ENCODE assay signal across 11 cellular contexts in the genomic region with DNA sequence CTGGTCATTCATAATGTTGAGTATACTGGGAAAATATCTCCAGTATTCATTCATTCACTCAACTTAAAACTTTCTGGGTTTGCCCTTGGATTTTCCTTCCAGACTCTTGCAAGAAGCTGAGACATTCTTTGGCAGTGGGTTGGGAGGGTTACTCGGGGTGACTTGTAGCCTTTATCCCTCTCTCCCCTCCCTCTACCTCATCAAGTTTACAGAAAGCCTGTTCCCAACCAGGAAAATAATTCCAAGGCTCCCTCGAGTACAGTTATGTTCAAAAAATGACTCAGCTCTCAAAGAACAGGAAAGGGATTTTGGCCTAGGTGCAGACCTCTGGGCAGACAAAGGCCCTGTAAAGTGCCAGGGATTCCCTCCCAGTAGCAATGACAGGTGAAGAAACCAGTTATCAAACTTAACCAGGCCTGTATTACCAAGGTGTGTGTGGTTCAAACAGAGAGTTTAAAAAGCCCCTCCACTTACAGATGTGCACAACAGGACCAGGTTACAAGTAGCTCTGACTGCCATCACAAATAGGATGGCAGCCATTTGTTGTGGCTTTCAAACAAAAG. TPM values are rescaled to one million over a fixed set of nuclear protein-coding genes. Genes with fewer than 3 reads are reported as not detected.
A peak's percentile ranks its signal among the peaks of the same experiment; 100 is the strongest.
DNase-seq lines count a peak whose midpoint lies in the region; ATAC-seq and TF ChIP-seq lines count a peak whose summit lies in the region.
"Had no signal": no experiment of that assay in that cellular context is flagged by ENCODE, and none has a peak within 500 bp of the region (broad histone marks: within the 10 kb centered on the region; RNA-seq: fewer than 3 reads in every experiment).

No MANE protein-coding gene starts in this region.

- H3K27me3 Mint-ChIP-seq in activated naive CD8-positive, alpha-beta T cell treated with anti-CD3 and anti-CD28 coated beads, Interleukin-2, amount 10 ng/mL, durations not matched to agents 7 days and 5 days: no peaks in the 10 kb centered on the region

- POLR2A ChIA-PET in activated naive CD8-positive, alpha-beta T cell treated with anti-CD3 and anti-CD28 coated beads, Interleukin-2, amount 10 ng/mL, durations not matched to agents 7 days and 5 days (lab: Charles Lee): no interaction called here

- 30 to 48% (median 38%) methylated on average over 2 of the region's 2 CpGs for WGBS in heart left ventricle, 4 donors
- WGBS in spleen, 5 donors: 60 to 77% (median 64%) methylated on average over 2 of the region's 2 CpGs

- H3K9me3 Mint-ChIP-seq in activated naive CD8-positive, alpha-beta T cell treated with anti-CD3 and anti-CD28 coated beads, Interleukin-2, amount 10 ng/mL, durations not matched to agents 7 days and 5 days: no peaks in the 10 kb centered on the region

- peak overlapping the region in 11 of 12 donors; percentile 2 to 74 (median 49) for H3K27ac ChIP-seq in heart left ventricle
- peak overlapping the region in 5 of 8 donors; percentile 33 to 64 (median 42) for H3K27ac ChIP-seq in spleen

- H3K36me3 ChIP-seq in heart left ventricle (peaks cover 0 to 91% (median 56%) of the 10 kb centered on the region in 9 donors), spleen (peaks cover 0 to 89% (median 57%) of the 10 kb centered on the region in 6 donors)

- intact Hi-C loops in heart left ventricle (cut with DNase I): loop anchor here in 4 of 10 donors (5.0 kb wide), 3 partner anchors 33 to 43 kb away; partner anchors contain the start of gene SDCBP2 (in 2 of the 4)
- intact Hi-C loops in spleen (cut with DNase I; ENCODE audit: low total_unique reads): no loop called here

- TF ChIP-seq CTCF in heart left ventricle (IDR thresholded peaks at IDR 0.05) (no peak), spleen (IDR thresholded peaks at IDR 0.05 in 8 of 11, conservative IDR thresholded peaks at IDR 0.05 in 3 of 11) (no peak)

- DNase-seq in GM03348 (ENCODE audit: low spot score) (peak; percentile 33), heart left ventricle (no peak), spleen (no peak)
- DNase-seq in activated naive CD8-positive, alpha-beta T cell treated with anti-CD3 and anti-CD28 coated beads, Interleukin-2, amount 10 ng/mL, durations not matched to agents 7 days and 5 days: no peak
- DNase-seq: activated T-cell treated with anti-CD3 and anti-CD28 coated beads for 4 hours; NCI-H2081; stimulated activated CD4-positive, alpha-beta T cell treated with anti-CD3 and anti-CD28 coated beads, Interleukin-1b, Interleukin-23, amount 100 ng/mL, for 48 hours had no signal

- H3K4me3 Mint-ChIP-seq in activated naive CD8-positive, alpha-beta T cell treated with anti-CD3 and anti-CD28 coated beads, Interleukin-2, amount 10 ng/mL, durations not matched to agents 7 days and 5 days: no peak overlapping the region

- H3K9me3 ChIP-seq in heart left ventricle (no peaks in the 10 kb centered on the region), spleen (no peaks in the 10 kb centered on the region)

- ATAC-seq in activated naive CD8-positive, alpha-beta T cell treated with anti-CD3 and anti-CD28 coated beads, Interleukin-2, amount 10 ng/mL, durations not matched to agents 7 days and 5 days (ENCODE audit: low read depth): no peak
- ATAC-seq in heart left ventricle: peak; percentile 21 to 75 (median 48)
- no peak for ATAC-seq in esophagus mucosa
- ATAC-seq in GM21390 (IDR thresholded peaks at IDR 0.05; ENCODE audit: unreplicated experiment): no peak
- no peak for ATAC-seq in activated CD4-positive, CD25-positive, alpha-beta regulatory T cell treated with anti-CD3 and anti-CD28 coated beads, Interleukin-2, amount 50 U/mL, for 24 hours
- ATAC-seq in HG02623 (IDR thresholded peaks at IDR 0.05; ENCODE audit: unreplicated experiment): no peak

- no peaks in the 10 kb centered on the region for H3K27me3 ChIP-seq in heart left ventricle
- no peaks in the 10 kb centered on the region for H3K27me3 ChIP-seq in spleen (replicated peaks in 1 of 7)

- peak overlapping the region; percentile 51 for H3K27ac Mint-ChIP-seq in activated naive CD8-positive, alpha-beta T cell treated with anti-CD3 and anti-CD28 coated beads, Interleukin-2, amount 10 ng/mL, durations not matched to agents 7 days and 5 days

- no peak overlapping the region for H3K4me3 ChIP-seq in heart left ventricle
- no peak overlapping the region for H3K4me3 ChIP-seq in spleen

- peaks cover 6 to 60% (median 47%) of the 10 kb centered on the region in 12 donors for H3K4me1 ChIP-seq in heart left ventricle
- H3K4me1 ChIP-seq in spleen: peaks cover 24 to 70% (median 53%) of the 10 kb centered on the region in 6 donors

- no peak for TF ChIP-seq POLR2A in heart left ventricle (IDR thresholded peaks at IDR 0.05)
- no peak for TF ChIP-seq POLR2A in spleen (IDR thresholded peaks at IDR 0.05)

- peaks cover 51% of the 10 kb centered on the region for H3K36me3 Mint-ChIP-seq in activated naive CD8-positive, alpha-beta T cell treated with anti-CD3 and anti-CD28 coated beads, Interleukin-2, amount 10 ng/mL, durations not matched to agents 7 days and 5 days

- peaks cover 49% of the 10 kb centered on the region for H3K4me1 Mint-ChIP-seq in activated naive CD8-positive, alpha-beta T cell treated with anti-CD3 and anti-CD28 coated beads, Interleukin-2, amount 10 ng/mL, durations not matched to agents 7 days and 5 days

RNA-seq across cellular contexts. Expression of gene FKBP1A, which starts 22.2 kb away (rescaled TPM):
- 100 to 1,000 TPM; 231 to 234 TPM for total RNA-seq in activated naive CD8-positive, alpha-beta T cell treated with anti-CD3 and anti-CD28 coated beads, Interleukin-2, amount 10 ng/mL, durations not matched to agents 7 days and 5 days
- total RNA-seq in heart left ventricle: 100 to 1,000 TPM in 8 of 9 donors, 10 to 100 TPM in 1; 71.3 to 316 (median 144) TPM
- 100 to 1,000 TPM in 1 of 2 donors, 10 to 100 TPM in 1; 89.6 to 401 TPM for polyA plus RNA-seq in heart left ventricle
- total RNA-seq in spleen: 100 to 1,000 TPM; 167 to 338 (median 260) TPM
- polyA plus RNA-seq in spleen: 100 to 1,000 TPM; 135 to 286 (median 209) TPM
- total RNA-seq in esophagus mucosa: 164 TPM

RNA-seq across cellular contexts. Expression of gene SDCBP2, which starts 41.7 kb away (rescaled TPM):
- total RNA-seq in activated naive CD8-positive, alpha-beta T cell treated with anti-CD3 and anti-CD28 coated beads, Interleukin-2, amount 10 ng/mL, durations not matched to agents 7 days and 5 days: 1 to 10 TPM; 3.7 to 5.1 TPM
- total RNA-seq in heart left ventricle (1 to 10 TPM in 8 of 9 donors, under 1 TPM in 1; 0.65 to 4.2 (median 2.1) TPM), spleen (1 to 10 TPM; 2.1 to 7.1 (median 3.5) TPM), esophagus mucosa (107 TPM)
- polyA plus RNA-seq in heart left ventricle (1 to 10 TPM; 1.8 to 3.6 TPM), spleen (1 to 10 TPM; 2.0 to 3.7 (median 3.0) TPM)

Comparison
In these comparisons a context has a peak if more than half of its experiments do, and no peak if none do; other contexts are left out.
1. ATAC-seq: peak in heart left ventricle (4 of 4); none in activated naive CD8-positive, alpha-beta T cell treated with anti-CD3 and anti-CD28 coated beads, Interleukin-2, amount 10 ng/mL, durations not matched to agents 7 days and 5 days (single experiment), esophagus mucosa (single experiment), GM21390 (single experiment), activated CD4-positive, CD25-positive, alpha-beta regulatory T cell treated with anti-CD3 and anti-CD28 coated beads, Interleukin-2, amount 50 U/mL, for 24 hours (0 of 2) and HG02623 (single experiment).
2. RNA of gene SDCBP2, which starts 41.7 kb away (total RNA-seq): 107 TPM in esophagus mucosa (single experiment); 3.7 to 5.1 TPM in activated naive CD8-positive, alpha-beta T cell treated with anti-CD3 and anti-CD28 coated beads, Interleukin-2, amount 10 ng/mL, durations not matched to agents 7 days and 5 days, 2.1 to 7.1 TPM in spleen and 0.65 to 4.2 TPM in heart left ventricle; every median in the first group is over 10 times any median in the second.